Comparison of ENCODE assay signal across 1 cellular context in genomic region chr16:30406911-30407793, GRCh38.
A peak's percentile ranks its signal among the peaks of the same experiment; 100 is the strongest.
TF ChIP-seq lines count a peak whose summit lies in the region.

ZNF771 (plus strand) TSS chr16:30407606; CDS start chr16:30408054, 448 bp downstream.

TF ChIP-seq in HepG2, 621 proteins besides CTCF, POLR2A, EP300 and RAD21 (continued from another document and continues in another):
- TF ChIP-seq THAP9 (CRISPR knock-in tag; IDR thresholded peaks at IDR 0.05; ENCODE audit: borderline replicate concordance), result peak; percentile 78; the same call in 1 of the 2 replicates
- TF ChIP-seq NR2C2 (CRISPR knock-in tag; IDR thresholded peaks at IDR 0.05; ENCODE audit: borderline replicate concordance), result peak; percentile 56; the same call in 1 of the 2 replicates
- peak; percentile 78; the same call in 1 of the 2 replicates for TF ChIP-seq ZNF709 (CRISPR knock-in tag; IDR thresholded peaks at IDR 0.05)
- TF ChIP-seq ATF1 (CRISPR knock-in tag; IDR thresholded peaks at IDR 0.05), result no peak
- TF ChIP-seq ZNF672 (CRISPR knock-in tag; IDR thresholded peaks at IDR 0.05), result 0 out of 2 replicates have a peak, but pooled peaks have one; percentile 38
- TF ChIP-seq HOXA5 (CRISPR knock-in tag; IDR thresholded peaks at IDR 0.05), result 0 out of 2 replicates have a peak, but pooled peaks have one; percentile 30
- no peak for TF ChIP-seq KIAA2018 (CRISPR knock-in tag; IDR thresholded peaks at IDR 0.05; ENCODE audit: borderline replicate concordance)
- peak; percentile 80 for TF ChIP-seq NFYB (CRISPR knock-in tag; IDR thresholded peaks at IDR 0.05)
- TF ChIP-seq PCBP2 (optimal IDR thresholded peaks at IDR 0.05; ENCODE audit: low read depth, low read length, poor library complexity, severe bottlenecking), result no peak
- peak; percentile 78 for TF ChIP-seq ZNF563 (CRISPR knock-in tag; IDR thresholded peaks at IDR 0.05)
- TF ChIP-seq CHCHD3 (CRISPR knock-in tag; IDR thresholded peaks at IDR 0.05), result no peak
- TF ChIP-seq ZNF496 (CRISPR knock-in tag; IDR thresholded peaks at IDR 0.05; ENCODE audit: insufficient replicate concordance), result no peak
- no peak for TF ChIP-seq MLXIP (CRISPR knock-in tag; IDR thresholded peaks at IDR 0.05; ENCODE audit: borderline replicate concordance)
- no peak for TF ChIP-seq ZFP82 (CRISPR knock-in tag; IDR thresholded peaks at IDR 0.05; ENCODE audit: borderline replicate concordance)
- peak; percentile 80; the same call in 1 of the 2 replicates for TF ChIP-seq ZNF512B (CRISPR knock-in tag; IDR thresholded peaks at IDR 0.05; ENCODE audit: borderline replicate concordance)
- TF ChIP-seq CREM (IDR thresholded peaks at IDR 0.05), result no peak
- no peak for TF ChIP-seq CREM (CRISPR knock-in tag; IDR thresholded peaks at IDR 0.05)
- no peak; the same call in none of the 2 replicates for TF ChIP-seq BRD4 (CRISPR knock-in tag; IDR thresholded peaks at IDR 0.05)
- TF ChIP-seq ZNF670 (CRISPR knock-in tag; IDR thresholded peaks at IDR 0.05; ENCODE audit: borderline replicate concordance), result no peak
- TF ChIP-seq ZKSCAN5 (CRISPR knock-in tag; IDR thresholded peaks at IDR 0.05), result peak; percentile 58; the same call in 1 of the 2 replicates
- TF ChIP-seq AFF4 (CRISPR knock-in tag; IDR thresholded peaks at IDR 0.05), result 0 out of 2 replicates have a peak, but pooled peaks have one; percentile 40
- TF ChIP-seq ZNF510 (CRISPR knock-in tag; IDR thresholded peaks at IDR 0.05; ENCODE audit: low read depth), result peak; percentile 97; the same call in 1 of the 2 replicates
- no peak for TF ChIP-seq PRPF4 (IDR thresholded peaks at IDR 0.05; ENCODE audit: low read depth, low read length, poor library complexity, severe bottlenecking)
- TF ChIP-seq PTBP1 (IDR thresholded peaks at IDR 0.05; ENCODE audit: low read depth, low read length, poor library complexity, severe bottlenecking), result no peak
- peak; percentile 96 for TF ChIP-seq PHF8 (CRISPR knock-in tag; IDR thresholded peaks at IDR 0.05)
- peak; percentile 40 for TF ChIP-seq BCL6 (CRISPR knock-in tag; IDR thresholded peaks at IDR 0.05)
- TF ChIP-seq NR2F1 (CRISPR knock-in tag; IDR thresholded peaks at IDR 0.05), result no peak; a peak in 1 of 4 replicates
- TF ChIP-seq ZSCAN12 (CRISPR knock-in tag; IDR thresholded peaks at IDR 0.05), result peak; percentile 68; the same call in 1 of the 2 replicates
- peak; percentile 79 for TF ChIP-seq HDAC2 (CRISPR knock-in tag; IDR thresholded peaks at IDR 0.05)
- peak; percentile 72; the same call in 1 of the 2 replicates for TF ChIP-seq MIER3 (CRISPR knock-in tag; IDR thresholded peaks at IDR 0.05; ENCODE audit: borderline replicate concordance)
- no peak for TF ChIP-seq ATF2 (CRISPR knock-in tag; IDR thresholded peaks at IDR 0.05)
